ENCODE assay signal across 16 cellular contexts in the genomic region with DNA sequence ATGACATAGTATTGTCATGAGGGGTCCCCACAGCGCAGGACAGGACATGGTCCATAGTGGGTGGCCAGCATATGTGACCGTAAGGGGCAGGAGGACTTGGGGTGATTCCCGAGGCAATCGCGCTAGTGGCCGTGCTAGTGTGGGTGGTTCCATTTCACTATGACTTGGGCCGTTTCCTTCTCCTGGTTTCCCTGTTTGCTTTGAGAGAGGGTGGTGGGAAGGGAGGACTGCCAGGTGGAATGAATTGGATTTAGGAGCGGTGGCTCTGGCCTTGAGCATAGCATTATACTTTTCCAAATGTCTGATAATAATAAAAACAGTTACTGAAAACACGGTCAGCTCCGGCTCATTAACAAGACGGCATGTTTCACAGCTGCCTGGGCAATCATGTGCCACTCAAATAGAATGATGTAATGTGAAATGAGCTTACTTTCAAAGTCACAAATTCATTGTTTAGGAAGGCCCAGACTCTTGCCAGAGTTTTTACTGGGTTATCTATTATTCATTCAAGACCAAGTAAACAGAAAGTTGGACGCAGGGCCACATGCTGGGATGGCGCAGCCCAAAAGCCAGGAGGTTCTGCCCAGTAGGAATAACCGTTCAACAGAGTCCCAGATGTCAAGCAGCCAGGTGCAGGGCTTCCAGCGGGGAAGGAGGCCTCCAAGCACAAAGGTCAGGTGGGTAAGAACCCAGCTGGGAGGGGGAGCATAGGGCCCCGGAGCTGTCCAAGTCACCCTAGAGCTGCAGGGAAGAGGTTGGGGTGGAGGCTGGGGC. TPM values are rescaled to one million over a fixed set of nuclear protein-coding genes. Genes with fewer than 3 reads are reported as not detected.
"Had no signal": no experiment of that assay in that cellular context is flagged by ENCODE, and none has a peak within 500 bp of the region (broad histone marks: within the 10 kb centered on the region; RNA-seq: fewer than 3 reads in every experiment).

No MANE protein-coding gene starts in this region.

- H3K4me1 Mint-ChIP-seq: activated CD4-positive, alpha-beta memory T cell treated with anti-CD3 and anti-CD28 coated beads, Interleukin-2, amount 10 ng/mL, durations not matched to agents 7 days and 5 days had no signal

- H3K27me3 ChIP-seq: breast epithelium, thyroid gland, vagina had no signal

- H3K9me3 Mint-ChIP-seq: nephron had no signal

- H3K36me3 Mint-ChIP-seq: activated naive CD8-positive, alpha-beta T cell had no signal

- H3K9me3 ChIP-seq: breast epithelium, thyroid gland, vagina had no signal

- H3K4me3 Mint-ChIP-seq: activated CD4-positive, alpha-beta memory T cell treated with anti-CD3 and anti-CD28 coated beads, Interleukin-2, amount 10 ng/mL, durations not matched to agents 7 days and 5 days; activated naive CD8-positive, alpha-beta T cell; nephron had no signal

- DNase-seq: activated CD4-positive, alpha-beta memory T cell treated with anti-CD3 and anti-CD28 coated beads, Interleukin-2, amount 10 ng/mL, durations not matched to agents 7 days and 5 days; activated CD4-positive, CD25-positive, alpha-beta regulatory T cell treated with anti-CD3 and anti-CD28 coated beads, Interleukin-2, amount 50 U/mL, for 72 hours; activated gamma-delta T cell; activated T-cell treated with anti-CD3 and anti-CD28 coated beads, Interleukin-2, amount 50 U/mL, for 48 hours; dermis blood vessel endothelial cell; erythroblast; hippocampal formation; T-helper 9 cell had no signal

- H3K4me1 ChIP-seq: breast epithelium, thyroid gland, vagina had no signal

- H3K27ac Mint-ChIP-seq: activated CD4-positive, alpha-beta memory T cell treated with anti-CD3 and anti-CD28 coated beads, Interleukin-2, amount 10 ng/mL, durations not matched to agents 7 days and 5 days; activated naive CD8-positive, alpha-beta T cell had no signal

- H3K4me3 ChIP-seq: breast epithelium, thyroid gland, vagina had no signal

- H3K27ac ChIP-seq: breast epithelium, thyroid gland, vagina had no signal

- H3K36me3 ChIP-seq: breast epithelium, thyroid gland, vagina had no signal

RNA-seq across cellular contexts. Expression of a gene that starts 19.6 kb away (rescaled TPM):
- total RNA-seq: activated CD4-positive, alpha-beta memory T cell treated with anti-CD3 and anti-CD28 coated beads, Interleukin-2, amount 10 ng/mL, durations not matched to agents 7 days and 5 days; dermis blood vessel endothelial cell; lung microvascular endothelial cell; mononuclear cell; osteoblast had no signal
